3 cellular contexts compared by ENCODE assay signal in the genomic region with DNA sequence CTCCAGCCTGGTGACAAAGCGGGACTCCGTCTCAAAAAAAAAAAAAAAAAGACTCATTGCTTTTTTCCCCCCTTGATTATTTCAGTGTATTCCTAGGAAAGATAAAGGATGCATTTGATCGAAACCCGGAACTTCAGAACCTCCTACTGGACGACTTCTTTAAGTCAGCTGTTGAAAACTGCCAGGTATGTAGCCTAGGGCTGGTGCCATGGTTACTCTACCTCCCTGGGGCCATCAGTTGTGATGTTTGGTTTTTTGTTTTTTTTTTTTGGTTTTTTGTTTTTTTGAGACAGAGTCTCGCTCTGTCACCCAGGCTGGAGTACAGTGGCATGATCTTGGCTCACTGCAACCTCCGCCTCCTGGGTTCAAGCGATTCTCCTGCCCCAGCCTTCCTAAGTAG. TPM values are rescaled to one million over a fixed set of nuclear protein-coding genes. Genes with fewer than 3 reads are reported as not detected.
"Had no signal": no experiment of that assay in that cellular context is flagged by ENCODE, and none has a peak within 500 bp of the region (broad histone marks: within the 10 kb centered on the region; RNA-seq: fewer than 3 reads in every experiment).

No MANE protein-coding gene starts in this region.

RNA-seq across cellular contexts. Expression of gene CORT, which starts 31.1 kb away (rescaled TPM):
- total RNA-seq: HT1080 had no signal
- polyA plus RNA-seq: GM23248, IgD-negative memory B cell had no signal
